In the genomic region with DNA sequence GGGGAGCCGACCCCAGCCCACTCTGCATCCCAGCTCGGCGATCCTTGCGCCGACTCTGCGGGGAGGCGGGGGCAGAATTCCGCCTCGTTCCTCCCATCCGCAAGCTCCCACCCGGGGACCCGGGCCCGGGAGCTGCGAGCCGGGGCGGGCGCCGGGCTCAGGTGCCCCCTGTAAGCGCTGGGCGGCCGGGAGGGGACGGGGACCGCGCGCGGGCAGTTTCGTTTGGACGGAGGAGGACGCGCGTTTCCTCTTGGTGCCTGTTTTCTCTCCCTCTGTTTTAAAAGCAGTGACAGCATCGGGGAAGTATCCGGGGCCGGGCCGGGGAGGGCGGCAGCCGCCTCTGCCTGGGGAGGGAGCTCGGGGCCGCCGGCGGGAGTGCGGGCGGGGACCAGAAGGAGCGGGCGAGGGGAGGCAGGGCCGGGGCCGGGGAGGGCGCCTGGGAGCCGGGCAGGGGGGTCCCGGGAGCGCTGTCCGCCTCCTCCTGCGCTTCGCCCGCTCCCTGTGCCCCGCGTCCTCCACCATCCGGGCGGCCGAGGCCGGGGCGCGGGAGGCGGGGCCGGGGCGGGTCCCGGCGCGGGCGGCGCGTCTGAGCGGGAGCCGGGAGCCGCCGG, we compare ENCODE assay signal across 8 cellular contexts. TPM values are rescaled to one million over a fixed set of nuclear protein-coding genes. Genes with fewer than 3 reads are reported as not detected.
DNase-seq lines count a peak whose midpoint lies in the region; ATAC-seq, FAIRE-seq and TF ChIP-seq lines count a peak whose summit lies in the region.

No MANE protein-coding gene starts in this region.

- peak in 1 of 4 donors; percentile 25 for TF ChIP-seq POLR2A in esophagus squamous epithelium (IDR thresholded peaks at IDR 0.05)

- peak overlapping the region in 7 of 10 donors; percentile 33 to 64 (median 51) for H3K4me3 Mint-ChIP-seq in naive thymus-derived CD8-positive, alpha-beta T cell

- intact Hi-C loops in esophagus squamous epithelium (cut with DNase I): loop anchor here (5.0 kb wide), 1 partner anchor 74 kb away; no protein-coding TSS in a partner anchor
- intact Hi-C loops in aorta (cut with DNase I): no loop called here

- no peak for TF ChIP-seq CTCF in esophagus squamous epithelium (IDR thresholded peaks at IDR 0.05)

- no peak overlapping the region for H3K27ac Mint-ChIP-seq in naive thymus-derived CD8-positive, alpha-beta T cell

- FAIRE-seq in HTR-8/SVneo (lab: Jason Lieb, UNC) (no peak), GM19239 (lab: Jason Lieb, UNC) (no peak)

- H3K4me1 ChIP-seq in ACC112 (ENCODE audit: control insufficient read depth, insufficient read depth, low read length, unreplicated experiment): no peaks in the 10 kb centered on the region
- H3K4me1 ChIP-seq in esophagus squamous epithelium: peaks cover 10 to 39% (median 25%) of the 10 kb centered on the region in 3 donors
- H3K4me1 ChIP-seq in aorta (ENCODE audit: control insufficient read depth in 1 of 2, insufficient read depth in 2 of 2, low read length in 2 of 2): no peaks in the 10 kb centered on the region

- POLR2A ChIA-PET in naive thymus-derived CD8-positive, alpha-beta T cell (lab: Charles Lee): interaction anchor here (0.6 kb wide), 1 partner anchor 29 kb away, joined by 4 read pairs; no protein-coding TSS in a partner anchor

- DNase-seq in HTR-8/SVneo (ENCODE audit: insufficient read length, low spot score): peak; percentile 57
- DNase-seq in activated CD8-positive, alpha-beta memory T cell treated with anti-CD3 and anti-CD28 coated beads, Interleukin-2, amount 50 U/mL, for 48 hours: peak; percentile 60
- no peak for DNase-seq in esophagus squamous epithelium (lab: John Stamatoyannopoulos, UW)
- peak in 5 of 10 donors; percentile 21 to 66 (median 37) for DNase-seq in naive thymus-derived CD8-positive, alpha-beta T cell
- DNase-seq in aorta: peak; percentile 71 to 91
- no peak for DNase-seq in GM19239 (ENCODE audit: insufficient read length, low spot score)
- no peak for DNase-seq in NCI-H187 (lab: John Stamatoyannopoulos, UW)

- ATAC-seq in naive thymus-derived CD8-positive, alpha-beta T cell: peak; percentile 35 to 57
- ATAC-seq in aorta (ENCODE audit: low FRiP score): peak; percentile 38

- no peaks in the 10 kb centered on the region for H3K79me2 ChIP-seq in ACC112 (ENCODE audit: control insufficient read depth, insufficient read depth, low read length, unreplicated experiment)

- H2AFZ ChIP-seq in ACC112 (ENCODE audit: low read length, unreplicated experiment): peak overlapping the region; percentile 81

- H3K27me3 Mint-ChIP-seq in naive thymus-derived CD8-positive, alpha-beta T cell: peaks cover 15 to 70% (median 41%) of the 10 kb centered on the region in 5 donors

- H3K27ac ChIP-seq in ACC112 (ENCODE audit: low read depth, low read length) (no peak overlapping the region), esophagus squamous epithelium (peak overlapping the region; percentile 55 to 90 (median 82)), aorta (ENCODE audit: low read depth in 1 of 2, low read length in 2 of 2) (peak overlapping the region in 1 of 2 donors; percentile 20)

- peaks cover 0 to 10% (median 0%) of the 10 kb centered on the region in 3 donors for H3K36me3 Mint-ChIP-seq in naive thymus-derived CD8-positive, alpha-beta T cell

- H3K27me3 ChIP-seq in ACC112 (ENCODE audit: insufficient read depth, low read length) (no peaks in the 10 kb centered on the region), esophagus squamous epithelium (peaks cover 0 to 60% (median 0%) of the 10 kb centered on the region in 4 donors), aorta (ENCODE audit: control insufficient read depth in 1 of 2, insufficient read depth in 2 of 2, low read length in 1 of 2) (no peaks in the 10 kb centered on the region)

- no peaks in the 10 kb centered on the region for H3K9me3 ChIP-seq in esophagus squamous epithelium
- H3K9me3 ChIP-seq in aorta (ENCODE audit: control insufficient read depth, low read length): no peaks in the 10 kb centered on the region

- H3K4me3 ChIP-seq in ACC112 (ENCODE audit: low read depth, low read length) (peak overlapping the region; percentile 90), esophagus squamous epithelium (peak overlapping the region; percentile 48 to 80 (median 60)), aorta (ENCODE audit: low read length in 2 of 2) (peak overlapping the region; percentile 65 to 76)

- H3K9me3 Mint-ChIP-seq in naive thymus-derived CD8-positive, alpha-beta T cell: no peaks in the 10 kb centered on the region

- H3K36me3 ChIP-seq in ACC112 (ENCODE audit: insufficient read depth, low read length) (no peaks in the 10 kb centered on the region), esophagus squamous epithelium (no peaks in the 10 kb centered on the region), aorta (ENCODE audit: control insufficient read depth in 1 of 2, insufficient read depth in 2 of 2, low read length in 1 of 2) (no peaks in the 10 kb centered on the region)

- H3K4me1 Mint-ChIP-seq in naive thymus-derived CD8-positive, alpha-beta T cell: peaks cover 7 to 42% (median 21%) of the 10 kb centered on the region in 4 donors

- WGBS in esophagus squamous epithelium, 2 donors: no CpG with 5 or more reads among the region's 76 CpGs
- 1 to 2% methylated on average over 68 to 76 of the region's 76 CpGs for WGBS in aorta, 2 donors

RNA-seq across cellular contexts. Expression of a gene that starts 57.0 kb away (rescaled TPM):
- 10 to 100 TPM in 2 of 4 donors, 1 to 10 TPM in 2; 4.9 to 12.4 (median 10.0) TPM for total RNA-seq in esophagus squamous epithelium
- total RNA-seq in naive thymus-derived CD8-positive, alpha-beta T cell: 1 to 10 TPM in 1 of 2 experiments, under 1 TPM in 1; 0.44 to 1.3 TPM
- 1 to 10 TPM in 2 of 3 donors, under 1 TPM in 1; 0.78 to 1.6 (median 1.4) TPM for polyA plus RNA-seq in naive thymus-derived CD8-positive, alpha-beta T cell
- total RNA-seq in aorta: 1 to 10 TPM; 6.1 to 7.7 TPM
- 1 to 10 TPM; 2.0 to 2.4 TPM for polyA plus RNA-seq in aorta

Comparison
In these comparisons a context has a peak if more than half of its experiments do, and no peak if none do; other contexts are left out.
1. DNase-seq: peak in HTR-8/SVneo (single experiment), activated CD8-positive, alpha-beta memory T cell treated with anti-CD3 and anti-CD28 coated beads, Interleukin-2, amount 50 U/mL, for 48 hours (single experiment) and aorta (2 of 2); none in esophagus squamous epithelium (single experiment), GM19239 (single experiment) and NCI-H187 (0 of 2).
2. Peak in every context shown above with its lines, with median percentiles within 50 percentile points of each other: H3K4me3 ChIP-seq.